ENCODE assay signal across 27 cellular contexts in genomic region chr18:75799449-75800330, GRCh38.
DNase-seq lines count a peak whose midpoint lies in the region; ATAC-seq, FAIRE-seq and TF ChIP-seq lines count a peak whose summit lies in the region.
"Had no signal": no experiment of that assay in that cellular context is flagged by ENCODE, and none has a peak within 500 bp of the region (broad histone marks: within the 10 kb centered on the region; RNA-seq: fewer than 3 reads in every experiment).

No MANE protein-coding gene starts in this region.

- H3K4me3 Mint-ChIP-seq in T-helper 17 cell = no peak overlapping the region
- H3K4me3 Mint-ChIP-seq: activated CD4-positive, alpha-beta memory T cell treated with anti-CD3 and anti-CD28 coated beads for 36 hours; activated naive CD4-positive, alpha-beta T cell treated with anti-CD3 and anti-CD28 coated beads for 36 hours; activated T-helper 1 cell treated with anti-CD3 and anti-CD28 coated beads, Interleukin-12 subunit alpha, Interleukin-12 subunit beta, Interleukin-2, Interleukin-4 antibody, amounts not matched to agents 30 ng/mL and 10 ng/mL and 1 ng/mL, durations not matched to agents 14 hours and 24 hours and 36 hours; CD8-positive, alpha-beta memory T cell; stimulated activated naive CD8-positive, alpha-beta T cell treated with anti-CD3 and anti-CD28 coated beads, Interleukin-15, Interleukin-2, amounts not matched to agents 100 ng/mL and 50 ng/mL, for 24 hours had no signal

- H3K27me3 ChIP-seq in SJSA1 (replicated peaks) (no peaks in the 10 kb centered on the region), pancreas (no peaks in the 10 kb centered on the region), uterus (no peaks in the 10 kb centered on the region), breast epithelium (no peaks in the 10 kb centered on the region)
- H3K27me3 ChIP-seq: right lobe of liver had no signal

- FAIRE-seq in pancreas (lab: Jason Lieb, UNC) = no peak
- FAIRE-seq: frontal cortex, TTC549 had no signal

- H3K27ac Mint-ChIP-seq in T-helper 17 cell = no peak overlapping the region
- H3K27ac Mint-ChIP-seq: activated CD4-positive, alpha-beta memory T cell treated with anti-CD3 and anti-CD28 coated beads for 36 hours; activated naive CD4-positive, alpha-beta T cell treated with anti-CD3 and anti-CD28 coated beads for 36 hours; activated T-helper 1 cell treated with anti-CD3 and anti-CD28 coated beads, Interleukin-12 subunit alpha, Interleukin-12 subunit beta, Interleukin-2, Interleukin-4 antibody, amounts not matched to agents 30 ng/mL and 10 ng/mL and 1 ng/mL, durations not matched to agents 14 hours and 24 hours and 36 hours; stimulated activated naive CD8-positive, alpha-beta T cell treated with anti-CD3 and anti-CD28 coated beads, Interleukin-15, Interleukin-2, amounts not matched to agents 100 ng/mL and 50 ng/mL, for 24 hours had no signal

- peaks cover 22% of the 10 kb centered on the region for H3K27me3 Mint-ChIP-seq in T-helper 17 cell

- H3K36me3 ChIP-seq in SJSA1 (no peaks in the 10 kb centered on the region), pancreas (no peaks in the 10 kb centered on the region), uterus (no peaks in the 10 kb centered on the region), breast epithelium (no peaks in the 10 kb centered on the region)
- H3K36me3 ChIP-seq: right lobe of liver had no signal

- no peak overlapping the region for H3K4me3 ChIP-seq in SJSA1
- no peak overlapping the region for H3K4me3 ChIP-seq in pancreas
- no peak overlapping the region for H3K4me3 ChIP-seq in uterus
- no peak overlapping the region for H3K4me3 ChIP-seq in breast epithelium
- H3K4me3 ChIP-seq: right lobe of liver, SK-N-MC had no signal

- H3K9me3 ChIP-seq in SJSA1 (replicated peaks) (no peaks in the 10 kb centered on the region), pancreas (no peaks in the 10 kb centered on the region), T-helper 17 cell (ENCODE audit: control insufficient read depth, low read length, poor library complexity, severe bottlenecking) (no peaks in the 10 kb centered on the region), uterus (no peaks in the 10 kb centered on the region), breast epithelium (no peaks in the 10 kb centered on the region)
- H3K9me3 ChIP-seq: right lobe of liver had no signal

- intact Hi-C loops in pancreas (cut with DNase I) = no loop called here
- intact Hi-C loops in uterus (cut with DNase I; ENCODE audit: low total_unique reads) = no loop called here
- intact Hi-C loops in breast epithelium (cut with DNase I; ENCODE audit: low total_unique reads) = loop anchor here (10.0 kb wide), 1 partner anchor 1185 kb away; no protein-coding TSS in a partner anchor

- peak; percentile 35 to 76 (median 47) for ATAC-seq in pancreas
- ATAC-seq in T-helper 17 cell = no peak
- ATAC-seq: esophagus mucosa, right lobe of liver had no signal

- no peaks in the 10 kb centered on the region for H3K36me3 Mint-ChIP-seq in T-helper 17 cell (ENCODE audit: low read depth)
- H3K36me3 Mint-ChIP-seq: activated CD4-positive, alpha-beta memory T cell treated with anti-CD3 and anti-CD28 coated beads for 36 hours; CD8-positive, alpha-beta memory T cell had no signal

- WGBS in pancreas, 2 donors = 51 to 66% methylated on average over 10 of the region's 10 CpGs

- TF ChIP-seq POLR2A in uterus (IDR thresholded peaks at IDR 0.05) (no peak), breast epithelium (IDR thresholded peaks at IDR 0.05) (no peak)

- peak; percentile 72 for DNase-seq in AG08395 (ENCODE audit: low spot score)
- DNase-seq in SJSA1 (ENCODE audit: low read depth in 1 of 2, low spot score in 2 of 2) = peak; percentile 83 to 97
- DNase-seq in islet precursor cell = peak; percentile 96
- peak in 2 of 6 donors; percentile 6 to 18 for DNase-seq in pancreas
- DNase-seq in T-helper 17 cell = no peak
- DNase-seq in uterus = no peak
- DNase-seq in pons (ENCODE audit: low spot score) = no peak
- DNase-seq in breast epithelium (ENCODE audit: low spot score in 2 of 2) = no peak
- DNase-seq: 8988T; activated CD4-positive, alpha-beta memory T cell treated with anti-CD3 and anti-CD28 coated beads for 36 hours; activated CD8-positive, alpha-beta memory T cell treated with anti-CD3 and anti-CD28 coated beads, Interleukin-2, amount 50 U/mL, for 4 hours; activated naive CD4-positive, alpha-beta T cell treated with anti-CD3 and anti-CD28 coated beads for 36 hours; amniotic stem cell; CD8-positive, alpha-beta memory T cell; central memory CD4-positive, alpha-beta T cell; KBM-7; MM.1S; NCI-H146; NCI-H446; NCI-H774; right lobe of liver had no signal

- H3K27ac ChIP-seq in SJSA1 (peak overlapping the region; percentile 98), pancreas (no peak overlapping the region), uterus (no peak overlapping the region), breast epithelium (no peak overlapping the region)
- H3K27ac ChIP-seq: right lobe of liver, SK-N-MC had no signal

- H3K4me1 Mint-ChIP-seq in T-helper 17 cell = no peaks in the 10 kb centered on the region
- H3K4me1 Mint-ChIP-seq: CD8-positive, alpha-beta memory T cell had no signal

- H3K4me1 ChIP-seq in SJSA1 (replicated peaks) (peaks cover 30% of the 10 kb centered on the region), pancreas (no peaks in the 10 kb centered on the region), uterus (no peaks in the 10 kb centered on the region), breast epithelium (no peaks in the 10 kb centered on the region)
- H3K4me1 ChIP-seq: right lobe of liver had no signal

- TF ChIP-seq CTCF in pancreas (IDR thresholded peaks at IDR 0.05) (no peak), uterus (IDR thresholded peaks at IDR 0.05) (no peak), breast epithelium (IDR thresholded peaks at IDR 0.05) (no peak)

Comparison
In these comparisons a context has a peak if more than half of its experiments do, and no peak if none do; other contexts are left out.
1. DNase-seq: peak in AG08395 (single experiment), SJSA1 (2 of 2) and islet precursor cell (single experiment); none in T-helper 17 cell (0 of 3), uterus (0 of 2), pons (single experiment) and breast epithelium (0 of 2).